In the genomic region with DNA sequence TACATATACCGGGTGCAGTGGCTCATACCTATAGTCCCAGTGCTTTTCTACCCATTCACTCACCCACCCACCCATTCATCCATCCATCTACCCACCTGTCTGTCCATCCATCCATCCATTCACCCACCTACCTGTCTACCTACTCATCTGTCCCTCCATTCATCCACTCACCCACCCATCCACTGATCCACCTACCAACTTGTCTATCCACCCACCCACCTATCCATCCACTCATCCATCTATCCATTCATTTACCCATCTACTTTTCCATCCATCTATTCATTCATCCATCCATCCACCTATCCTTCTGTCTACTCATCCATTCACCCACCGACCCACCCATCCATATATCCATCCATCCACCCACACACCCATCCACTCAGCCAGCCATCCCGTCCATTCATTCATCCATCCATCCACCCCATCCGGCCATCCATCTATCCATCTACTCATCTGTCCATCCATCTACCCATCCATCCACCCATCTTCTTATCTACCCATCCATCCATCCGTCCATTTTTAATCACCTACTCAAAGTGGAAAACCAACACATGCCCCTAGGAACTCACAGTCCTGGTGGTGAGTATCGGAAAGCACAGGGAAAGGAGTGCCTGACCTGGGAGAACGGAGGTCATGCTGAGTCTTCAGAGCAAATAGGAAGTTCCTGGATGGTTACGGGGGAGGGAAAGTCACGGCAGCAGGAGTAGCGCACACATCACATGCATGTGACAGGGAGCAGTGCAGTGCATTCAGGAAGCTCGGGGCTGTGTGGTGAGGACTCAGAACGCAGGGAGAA, we compare ENCODE assay signal across 25 cellular contexts.
"Had no signal": no experiment of that assay in that cellular context is flagged by ENCODE, and none has a peak within 500 bp of the region (broad histone marks: within the 10 kb centered on the region; RNA-seq: fewer than 3 reads in every experiment).

No MANE protein-coding gene starts in this region.

- H3K27ac ChIP-seq: colonic mucosa, epithelial cell of prostate, heart left ventricle, sigmoid colon, transverse colon, uterus, VCaP had no signal

- H3K27me3 Mint-ChIP-seq: activated naive CD8-positive, alpha-beta T cell; memory B cell; stimulated activated naive B cell treated with anti-CD40 and anti-IgM and Interleukin-4, amounts not matched to agents 10 μg/mL and 1 μg/mL and 100 μg/mL, for 72 hours; T-helper 17 cell had no signal

- H3K4me2 ChIP-seq: smooth muscle cell had no signal

- H3K9me3 ChIP-seq: colonic mucosa, mucosa of descending colon, sigmoid colon, transverse colon, uterus had no signal

- H3K27me3 ChIP-seq: colonic mucosa, heart left ventricle, sigmoid colon, transverse colon, uterus had no signal

- FAIRE-seq: keratinocyte had no signal

- ATAC-seq: activated CD8-positive, alpha-beta T cell treated with anti-CD3 and anti-CD28 coated beads, Interleukin-2, amount 10 ng/mL, durations not matched to agents 7 days and 5 days; left colon; mucosa of descending colon; stimulated activated naive B cell treated with anti-CD40 and anti-IgM and Interleukin-4, amounts not matched to agents 10 μg/mL and 1 μg/mL and 100 μg/mL, for 72 hours; T-helper 17 cell had no signal

- DNase-seq: activated CD4-positive, alpha-beta T cell treated with anti-CD3 and anti-CD28 coated beads for 1 hour; activated CD4-positive, alpha-beta T cell treated with anti-CD3 and anti-CD28 coated beads, Interleukin-2, amount 50 U/mL, for 1 hour; activated CD8-positive, alpha-beta T cell treated with anti-CD3 and anti-CD28 coated beads, Interleukin-2, amount 10 ng/mL, durations not matched to agents 7 days and 5 days; activated gamma-delta T cell treated with Interleukin-2 at 50 U/mL for 16 hours; amniotic stem cell; colonic mucosa; endodermal cell; heart left ventricle; left colon; nephron progenitor cell; nucleus accumbens; retina; sigmoid colon; stimulated activated CD4-positive, alpha-beta T cell treated with anti-CD3 and anti-CD28 coated beads, Interleukin-15, amount 100 ng/mL, for 24 hours; stimulated activated naive B cell treated with anti-CD40 and anti-IgM and Interleukin-4, amounts not matched to agents 10 μg/mL and 1 μg/mL and 100 μg/mL, for 72 hours; T-helper 17 cell; transverse colon; uterus had no signal

- H3K4me3 Mint-ChIP-seq: activated CD8-positive, alpha-beta T cell treated with anti-CD3 and anti-CD28 coated beads, Interleukin-2, amount 10 ng/mL, durations not matched to agents 7 days and 5 days; activated naive CD8-positive, alpha-beta T cell; endodermal cell; memory B cell; nephron progenitor cell; stimulated activated naive B cell treated with anti-CD40 and anti-IgM and Interleukin-4, amounts not matched to agents 10 μg/mL and 1 μg/mL and 100 μg/mL, for 72 hours; T-helper 17 cell had no signal

- H3K4me1 Mint-ChIP-seq: endodermal cell; memory B cell; nephron progenitor cell; stimulated activated naive B cell treated with anti-CD40 and anti-IgM and Interleukin-4, amounts not matched to agents 10 μg/mL and 1 μg/mL and 100 μg/mL, for 72 hours had no signal

- H3K4me3 ChIP-seq: colonic mucosa, heart left ventricle, mucosa of descending colon, sigmoid colon, smooth muscle cell, transverse colon, uterus had no signal

- H3K36me3 ChIP-seq: colonic mucosa, uterus had no signal

- H3K27ac Mint-ChIP-seq: activated CD8-positive, alpha-beta T cell treated with anti-CD3 and anti-CD28 coated beads, Interleukin-2, amount 10 ng/mL, durations not matched to agents 7 days and 5 days; activated naive CD8-positive, alpha-beta T cell; endodermal cell; memory B cell; nephron progenitor cell; stimulated activated naive B cell treated with anti-CD40 and anti-IgM and Interleukin-4, amounts not matched to agents 10 μg/mL and 1 μg/mL and 100 μg/mL, for 72 hours; T-helper 17 cell had no signal

- H3K4me1 ChIP-seq: colonic mucosa, heart left ventricle, sigmoid colon, transverse colon, uterus had no signal
